In the genomic region with DNA sequence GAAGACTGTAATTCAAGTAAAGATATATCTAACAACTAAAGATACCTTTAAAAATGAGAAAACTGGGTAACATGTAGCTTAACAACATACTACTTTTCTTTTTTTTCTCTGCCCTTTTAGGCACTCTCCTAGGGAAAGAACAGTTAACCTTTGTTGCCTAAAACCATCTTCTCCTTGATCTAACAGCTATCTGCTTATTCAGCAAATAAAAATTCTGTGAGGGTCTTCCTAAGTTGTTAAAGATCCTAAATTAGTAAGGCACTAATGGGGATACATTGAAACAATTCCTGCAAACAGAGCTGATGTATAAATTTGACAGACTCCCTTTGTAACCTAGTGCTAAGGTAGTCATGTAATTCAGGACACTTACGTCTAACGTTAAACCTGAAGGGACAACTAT, we compare ENCODE assay signal across 24 cellular contexts. TPM values are rescaled to one million over a fixed set of nuclear protein-coding genes. Genes with fewer than 3 reads are reported as not detected.
A peak's percentile ranks its signal among the peaks of the same experiment; 100 is the strongest.
DNase-seq lines count a peak whose midpoint lies in the region; ATAC-seq, FAIRE-seq and TF ChIP-seq lines count a peak whose summit lies in the region.
"Had no signal": no experiment of that assay in that cellular context is flagged by ENCODE, and none has a peak within 500 bp of the region (broad histone marks: within the 10 kb centered on the region; RNA-seq: fewer than 3 reads in every experiment).

No MANE protein-coding gene starts in this region.

- dilution Hi-C loops in IMR-90 (cut with HindIII; ENCODE audit: low sequenced_read_pairs, unreplicated experiment) (no loop called here), endothelial cell of umbilical vein (cut with MboI; ENCODE audit: extremely low pct_ligation_motif_present, low sequenced_read_pairs) (no loop called here)

- H4K20me1 ChIP-seq in IMR-90 (ENCODE audit: insufficient read depth, low read length) (peaks cover 3% of the 10 kb centered on the region; the same call in 1 of the 2 replicates), endothelial cell of umbilical vein (replicated peaks; ENCODE audit: control insufficient read depth, extremely low read depth, insufficient read depth, low read length) (no peaks in the 10 kb centered on the region)

- H4K91ac ChIP-seq in IMR-90 (ENCODE audit: insufficient read depth, low read depth, low read length) = no peak overlapping the region

- H3K9me3 ChIP-seq in IMR-90 (ENCODE audit: control insufficient read depth, insufficient read depth, low read length) (no peaks in the 10 kb centered on the region), endothelial cell of umbilical vein (replicated peaks; ENCODE audit: control insufficient read depth, insufficient read depth, low read length) (no peaks in the 10 kb centered on the region), subcutaneous abdominal adipose tissue (ENCODE audit: control insufficient read depth in 5 of 5, low read length in 5 of 5) (no peaks in the 10 kb centered on the region), esophagus squamous epithelium (no peaks in the 10 kb centered on the region)
- H3K9me3 ChIP-seq: BE2C had no signal

- H3K27me3 ChIP-seq in ACC112 (ENCODE audit: insufficient read depth, low read length) (no peaks in the 10 kb centered on the region), IMR-90 (ENCODE audit: control insufficient read depth, insufficient read depth, low read length) (no peaks in the 10 kb centered on the region), endothelial cell of umbilical vein (ENCODE audit: control insufficient read depth in 2 of 2, insufficient read depth in 2 of 2, low read length in 2 of 2) (no peaks in the 10 kb centered on the region), subcutaneous abdominal adipose tissue (ENCODE audit: control insufficient read depth in 5 of 5, insufficient read depth in 4 of 5, low read length in 5 of 5) (no peaks in the 10 kb centered on the region), esophagus squamous epithelium (no peaks in the 10 kb centered on the region)
- H3K27me3 ChIP-seq: BE2C had no signal

- H3K9ac ChIP-seq in IMR-90 (ENCODE audit: low read depth, low read length) (no peak overlapping the region), endothelial cell of umbilical vein (replicated peaks; ENCODE audit: extremely low read depth, insufficient read depth, low read length) (no peak overlapping the region), subcutaneous abdominal adipose tissue (ENCODE audit: low read length in 5 of 5) (no peak overlapping the region)

- H4K8ac ChIP-seq in IMR-90 (ENCODE audit: low read depth in 2 of 2, low read length in 2 of 2) = 0 out of 4 replicates have a peak overlapping the region, but pooled peaks of 1 of the 2 experiments have one; percentile 14

- H3K79me2 ChIP-seq in ACC112 (ENCODE audit: control insufficient read depth, insufficient read depth, low read length, unreplicated experiment) (peaks cover 3% of the 10 kb centered on the region), endothelial cell of umbilical vein (ENCODE audit: control insufficient read depth, insufficient read depth, low read length) (peaks cover 9% of the 10 kb centered on the region)

- peak overlapping the region; percentile 51 for H3K27ac ChIP-seq in ACC112 (ENCODE audit: low read depth, low read length)
- no peak overlapping the region for H3K27ac ChIP-seq in IMR-90 (ENCODE audit: insufficient read depth, low read length)
- H3K27ac ChIP-seq in endothelial cell of umbilical vein (ENCODE audit: insufficient read depth, low read depth, low read length) = peak overlapping the region; percentile 20
- H3K27ac ChIP-seq in subcutaneous abdominal adipose tissue (ENCODE audit: low read depth, low read length) = peak overlapping the region; percentile 24
- H3K27ac ChIP-seq in esophagus squamous epithelium = no peak overlapping the region
- H3K27ac ChIP-seq: RWPE1 had no signal

- no peak overlapping the region for H2BK120ac ChIP-seq in IMR-90 (ENCODE audit: low read depth, low read length)

- TF ChIP-seq POLR2A in IMR-90 (IDR thresholded peaks at IDR 0.05; ENCODE audit: low read depth, low read length) = no peak
- no peak for TF ChIP-seq POLR2A in endothelial cell of umbilical vein (IDR thresholded peaks at IDR 0.05; ENCODE audit: low read depth, low read length)
- no peak for TF ChIP-seq POLR2A in erythroblast (IDR thresholded peaks at IDR 0.05; ENCODE audit: low read length)
- TF ChIP-seq POLR2A in esophagus squamous epithelium (IDR thresholded peaks at IDR 0.05) = no peak

- DNase-seq in IMR-90 (no peak), endothelial cell of umbilical vein (ENCODE audit: low read depth, low spot score) (no peak), erythroblast (lab: John Stamatoyannopoulos, UW) (no peak), cardiac septum (ENCODE audit: low spot score) (no peak), esophagus squamous epithelium (lab: John Stamatoyannopoulos, UW) (no peak)
- DNase-seq: BE2C; CD8-positive, alpha-beta memory T cell; DMS 273 treated with DMSO at 0.1 percent for 48 hours; DMS79; GDM1; KG1; NCI-H1048; NCI-H1417; NCI-H1694; NCI-H2029 treated with DMSO at 0.1 percent for 48 hours; NCI-H2227 treated with DMSO at 0.1 percent for 48 hours; NCI-H526 treated with DMSO at 0.1 percent for 48 hours; SHP77 had no signal

- no peak overlapping the region for H3K4me3 ChIP-seq in ACC112 (ENCODE audit: low read depth, low read length)
- H3K4me3 ChIP-seq in IMR-90 (ENCODE audit: insufficient read depth, low read depth, low read length) = no peak overlapping the region
- no peak overlapping the region for H3K4me3 ChIP-seq in endothelial cell of umbilical vein (replicated peaks in 1 of 3; ENCODE audit: insufficient read depth in 1 of 3, low read depth in 1 of 3, low read length in 3 of 3)
- no peak overlapping the region for H3K4me3 ChIP-seq in subcutaneous abdominal adipose tissue (ENCODE audit: low read depth in 1 of 5, low read length in 5 of 5)
- no peak overlapping the region for H3K4me3 ChIP-seq in esophagus squamous epithelium
- H3K4me3 ChIP-seq: GM12878 had no signal

- H3K4ac ChIP-seq in IMR-90 (ENCODE audit: low read depth, low read length) = no peak overlapping the region

- no peak overlapping the region; the same call in 1 of the 2 replicates for H4K5ac ChIP-seq in IMR-90 (ENCODE audit: low read depth, low read length)

- no CpG with 5 or more reads among the region's 2 CpGs for WGBS in IMR-90 (ENCODE audit: extremely low coverage in 2 of 2, insufficient read length in 1 of 2), 2 experiments
- WGBS in esophagus squamous epithelium, 2 donors = 97 to 100% methylated on average over 2 of the region's 2 CpGs

- no peak overlapping the region for H2BK20ac ChIP-seq in IMR-90 (ENCODE audit: low read depth, low read length)

- no TSS peak for BruUV-seq in IMR-90 (replicated peaks; lab: Mats Ljungman, UMichigan)
- no TSS peak for BruUV-seq in endothelial cell of umbilical vein (replicated peaks; lab: Mats Ljungman, UMichigan)

- no peak overlapping the region for H3K18ac ChIP-seq in IMR-90 (ENCODE audit: low read depth, low read length)

- H2AFZ ChIP-seq in ACC112 (ENCODE audit: low read length, unreplicated experiment) = no peak overlapping the region
- no peak overlapping the region for H2AFZ ChIP-seq in IMR-90 (replicated peaks; ENCODE audit: low read length, poor library complexity)
- H2AFZ ChIP-seq in endothelial cell of umbilical vein (ENCODE audit: low read depth, low read length) = no peak overlapping the region

- in situ Hi-C loops in IMR-90 (cut with MboI; ENCODE audit: low sequenced_read_pairs) = no loop called here

- H3K36me3 ChIP-seq in ACC112 (ENCODE audit: insufficient read depth, low read length) (peaks cover 23% of the 10 kb centered on the region), IMR-90 (ENCODE audit: control insufficient read depth, insufficient read depth, low read length) (peaks cover 3% of the 10 kb centered on the region), endothelial cell of umbilical vein (ENCODE audit: control insufficient read depth in 2 of 2, extremely low read depth in 1 of 2, insufficient read depth in 2 of 2, low read length in 2 of 2) (no peaks in the 10 kb centered on the region), subcutaneous abdominal adipose tissue (ENCODE audit: control insufficient read depth in 5 of 5, insufficient read depth in 5 of 5, low read length in 5 of 5) (peaks cover 6 to 26% (median 16%) of the 10 kb centered on the region in 5 donors), esophagus squamous epithelium (peaks cover 0 to 30% (median 0%) of the 10 kb centered on the region in 3 donors)

- no peak overlapping the region for H2BK15ac ChIP-seq in IMR-90 (ENCODE audit: low read depth, low read length)

- H3K4me2 ChIP-seq in IMR-90 (ENCODE audit: low read depth, low read length) (no peak overlapping the region), endothelial cell of umbilical vein (ENCODE audit: insufficient read depth, low read length) (no peak overlapping the region)

- no peak overlapping the region for H3K14ac ChIP-seq in IMR-90 (replicated peaks; ENCODE audit: low read depth, low read length)

- POLR2A ChIA-PET in IMR-90 (lab: Charles Lee; ENCODE audit: unreplicated experiment) = no interaction called here
- POLR2A ChIA-PET in endothelial cell of umbilical vein (lab: Charles Lee) = no interaction called here

- no peak overlapping the region for H3K23ac ChIP-seq in IMR-90 (ENCODE audit: low read depth, low read length)

- H2BK5ac ChIP-seq in IMR-90 (ENCODE audit: low read depth, low read length, poor library complexity, severe bottlenecking) = peak overlapping the region; percentile 36

- CTCF ChIA-PET in IMR-90 (lab: Yijun Ruan, JAX) (interaction anchor here (0.7 to 1.1 kb wide), 2 partner anchors 17 to 49 kb away, joined by 3 to 4 read pairs; no protein-coding TSS in a partner anchor), endothelial cell of umbilical vein (lab: Charles Lee) (interaction anchor here (1.3 to 2.3 kb wide), 4 partner anchors 36 to 509 kb away, joined by 3 to 9 read pairs (median 6); partner anchors contain the start of genes CCDC82 and JRKL)

- intact Hi-C loops in IMR-90 (cut with micrococcal nuclease) (no loop called here), endothelial cell of umbilical vein (cut with micrococcal nuclease) (loop anchor here (5.0 kb wide), 1 partner anchor 32 kb away; no protein-coding TSS in a partner anchor), cardiac septum (cut with DNase I) (loop anchor here (5.0 kb wide), 1 partner anchor 37 kb away; the partner anchor contains the start of gene MTMR2), esophagus squamous epithelium (cut with DNase I) (no loop called here)

- no peak overlapping the region for H2AK9ac ChIP-seq in IMR-90 (replicated peaks; ENCODE audit: low read depth, low read length, poor library complexity)

- H3K56ac ChIP-seq in IMR-90 (ENCODE audit: extremely low read depth, insufficient read depth, low read length) = no peak overlapping the region

- ATAC-seq in IMR-90 (ENCODE audit: low read depth) = no peak
- ATAC-seq: GM12878, HCT116, Panc1 had no signal

- peaks cover 15% of the 10 kb centered on the region for H3K4me1 ChIP-seq in ACC112 (ENCODE audit: control insufficient read depth, insufficient read depth, low read length, unreplicated experiment)
- H3K4me1 ChIP-seq in IMR-90 (ENCODE audit: control insufficient read depth, insufficient read depth, low read length) = no peaks in the 10 kb centered on the region; the same call in 1 of the 2 replicates
- H3K4me1 ChIP-seq in endothelial cell of umbilical vein (ENCODE audit: control insufficient read depth, extremely low read depth, insufficient read depth, low read length) = peaks cover 8% of the 10 kb centered on the region
- H3K4me1 ChIP-seq in subcutaneous abdominal adipose tissue (ENCODE audit: control insufficient read depth in 5 of 5, insufficient read depth in 5 of 5, low read length in 5 of 5) = peaks cover 0 to 6% (median 0%) of the 10 kb centered on the region in 5 donors
- H3K4me1 ChIP-seq in esophagus squamous epithelium = peaks cover 0 to 6% (median 3%) of the 10 kb centered on the region in 3 donors
- H3K4me1 ChIP-seq: BE2C had no signal

- peaks cover 6 to 32% of the 10 kb centered on the region in 2 experiments; a peak in 3 of 4 replicates for H3K79me1 ChIP-seq in IMR-90 (ENCODE audit: low read depth in 1 of 2, low read length in 2 of 2)

- no peak for TF ChIP-seq RAD21 in IMR-90 (IDR thresholded peaks at IDR 0.05; ENCODE audit: low read length)

- H2AK5ac ChIP-seq in IMR-90 (ENCODE audit: low read depth, low read length) = no peak overlapping the region

- H3K9me1 ChIP-seq in IMR-90 (ENCODE audit: insufficient read depth, low read length) = peaks cover 5% of the 10 kb centered on the region; the same call in 1 of the 2 replicates
- H3K9me1 ChIP-seq in endothelial cell of umbilical vein (replicated peaks; ENCODE audit: control insufficient read depth, extremely low read depth, insufficient read depth, low read length) = no peaks in the 10 kb centered on the region

- no peak for FAIRE-seq in endothelial cell of umbilical vein (lab: Jason Lieb, UNC)
- FAIRE-seq: GM12878 had no signal

- no peak for TF ChIP-seq CTCF in IMR-90 (conservative IDR thresholded peaks at IDR 0.05; ENCODE audit: low read depth, low read length)
- no peak for TF ChIP-seq CTCF in endothelial cell of umbilical vein (IDR thresholded peaks at IDR 0.05; ENCODE audit: extremely low read depth in 1 of 2, insufficient read depth in 1 of 2, low read depth in 1 of 2, low read length in 2 of 2)
- no peak for TF ChIP-seq CTCF in esophagus squamous epithelium (IDR thresholded peaks at IDR 0.05)

RNA-seq across cellular contexts. Expression of gene MTMR2, which starts 39.1 kb away (rescaled TPM):
- 30.6 and 36.9 TPM in 2 replicates for total RNA-seq in IMR-90 (2012; rRNA removed)
- polyA plus RNA-seq in IMR-90 (2012; rRNA removed) = 12.3 and 16.6 TPM in 2 replicates
- 9.7 and 12.1 TPM in 2 replicates for polyA plus RNA-seq in IMR-90 (2012; cell fraction: cytosol; rRNA removed)
- polyA plus RNA-seq in IMR-90 (2012; cell fraction: nucleus; rRNA removed; ENCODE audit: low replicate concordance) = 6.0 and 13.5 TPM in 2 replicates
- 46.4 and 49.5 TPM in 2 replicates for total RNA-seq in endothelial cell of umbilical vein
- polyA plus RNA-seq in endothelial cell of umbilical vein = 16.8 and 19.5 TPM in 2 replicates
- 18.7 and 19.9 TPM in 2 replicates for polyA plus RNA-seq in endothelial cell of umbilical vein (2011; cell fraction: cytosol; rRNA removed)
- 20.6 and 21.5 TPM in 2 replicates for polyA plus RNA-seq in endothelial cell of umbilical vein (2011; cell fraction: nucleus; rRNA removed)
- polyA plus RNA-seq in endothelial cell of umbilical vein (2012) = 29.6 and 49.7 TPM in 2 replicates
- 37.7 and 41.8 TPM in 2 replicates for polyA minus RNA-seq in endothelial cell of umbilical vein
- polyA minus RNA-seq in endothelial cell of umbilical vein (2011; cell fraction: cytosol; rRNA and poly(A)+ RNA removed) = 39.1 TPM
- polyA minus RNA-seq in endothelial cell of umbilical vein (2011; cell fraction: nucleus; rRNA and poly(A)+ RNA removed) = 60.4 and 72.9 TPM in 2 replicates
- 22.2 TPM for total RNA-seq in cardiac septum
- total RNA-seq in esophagus squamous epithelium = 10 to 100 TPM; 10.8 to 29.5 (median 21.5) TPM

Comparison
In these comparisons a context has a peak if more than half of its experiments do, and no peak if none do; other contexts are left out.
1. H3K27ac ChIP-seq: peak in ACC112 (single experiment), endothelial cell of umbilical vein (single experiment) and subcutaneous abdominal adipose tissue (single experiment); none in IMR-90 (single experiment) and esophagus squamous epithelium (0 of 4).
2. intact Hi-C loops: an anchor here in endothelial cell of umbilical vein (5.0 kb wide) and cardiac septum (5.0 kb wide); none called in IMR-90 and esophagus squamous epithelium.